ENCODE assay signal across 10 cellular contexts in genomic region chr5:141382469-141383294, GRCh38. TPM values are rescaled to one million over a fixed set of nuclear protein-coding genes. Genes with fewer than 3 reads are reported as not detected.
DNase-seq lines count a peak whose midpoint lies in the region; ATAC-seq and TF ChIP-seq lines count a peak whose summit lies in the region.
"Had no signal": no experiment of that assay in that cellular context is flagged by ENCODE, and none has a peak within 500 bp of the region (broad histone marks: within the 10 kb centered on the region; RNA-seq: fewer than 3 reads in every experiment).

TSS of gene PCDHGA7 (plus strand) at chr5:141382742. CDS start at chr5:141382900, 158 bp downstream.

- H3K9me2 ChIP-seq in OCI-LY7 (ENCODE audit: insufficient read depth, low read length): no peaks in the 10 kb centered on the region

- peak within 1 kb of the TSS; percentile 57 for H2AFZ ChIP-seq in OCI-LY7 (ENCODE audit: low read length)
- no peak within 1 kb of the TSS for H2AFZ ChIP-seq in neural progenitor cell (replicated peaks)

- no peaks in the 10 kb centered on the region for H3K4me1 Mint-ChIP-seq in neural progenitor cell

- no peaks in the 10 kb centered on the region for H4K20me1 ChIP-seq in OCI-LY7 (ENCODE audit: insufficient read depth, low read length)
- H4K20me1 ChIP-seq in neural progenitor cell (ENCODE audit: low read depth): no peaks in the 10 kb centered on the region

- CTCF ChIA-PET in OCI-LY7 (lab: Charles Lee; ENCODE audit: unreplicated experiment): interaction anchor here (0.7 kb wide), 2 partner anchors 33 to 181 kb away, joined by 3 to 5 read pairs; partner anchors contain the start of gene PCDHGB1

- H3K36me3 Mint-ChIP-seq in neural progenitor cell: no peaks in the 10 kb centered on the region

- H3K4me2 ChIP-seq in OCI-LY7 (ENCODE audit: low read length): peak within 1 kb of the TSS; percentile 61
- H3K4me2 ChIP-seq in neural progenitor cell: no peak within 1 kb of the TSS

- DNase-seq in ELR (ENCODE audit: low read depth) (peak; percentile 73), OCI-LY7 (ENCODE audit: low spot score) (peak; percentile 59), epithelial cell of esophagus (ENCODE audit: low read depth) (peak; percentile 21), SKM-1 (lab: John Stamatoyannopoulos, UW; ENCODE audit: unreplicated experiment) (no peak), vagina (ENCODE audit: extremely low spot score in 2 of 2) (no peak), neural progenitor cell (ENCODE audit: low spot score) (no peak)
- DNase-seq: body of pancreas, NCI-H226 had no signal

- peak; percentile 76 for TF ChIP-seq CTCF in OCI-LY7 (conservative IDR thresholded peaks at IDR 0.05; ENCODE audit: low read length)
- TF ChIP-seq CTCF in epithelial cell of esophagus (IDR thresholded peaks at IDR 0.05; ENCODE audit: insufficient read depth, low read depth, low read length, missing control alignments): peak; percentile 45
- no peak for TF ChIP-seq CTCF in vagina (IDR thresholded peaks at IDR 0.05)
- no peak for TF ChIP-seq CTCF in neural progenitor cell (IDR thresholded peaks at IDR 0.05)

- intact Hi-C loops in OCI-LY7 (cut with micrococcal nuclease; ENCODE audit: unreplicated experiment): no loop called here
- intact Hi-C loops in vagina (cut with DNase I): no loop called here

- BruUV-seq in OCI-LY7 (replicated peaks; lab: Mats Ljungman, UMichigan): TSS peak; percentile 35

- no peaks in the 10 kb centered on the region for H3K36me3 ChIP-seq in OCI-LY7 (ENCODE audit: insufficient read depth, low read length)
- no peaks in the 10 kb centered on the region for H3K36me3 ChIP-seq in rectal smooth muscle tissue (ENCODE audit: control insufficient read depth, insufficient read depth, low read length)
- peaks cover 0 to 6% of the 10 kb centered on the region in 2 donors for H3K36me3 ChIP-seq in vagina
- no peaks in the 10 kb centered on the region for H3K36me3 ChIP-seq in neural progenitor cell

- H3K9ac ChIP-seq in rectal smooth muscle tissue (ENCODE audit: low read length): no peak within 1 kb of the TSS
- no peak within 1 kb of the TSS for H3K9ac ChIP-seq in neural progenitor cell

- H3K27ac ChIP-seq in OCI-LY7 (ENCODE audit: low read depth, low read length, poor library complexity, severe bottlenecking) (no peak within 1 kb of the TSS), rectal smooth muscle tissue (ENCODE audit: low read depth, low read length) (no peak within 1 kb of the TSS), vagina (no peak within 1 kb of the TSS), neural progenitor cell (no peak within 1 kb of the TSS)
- H3K27ac ChIP-seq: body of pancreas had no signal

- H3K27me3 ChIP-seq in rectal smooth muscle tissue (ENCODE audit: control insufficient read depth, insufficient read depth, low read length): no peaks in the 10 kb centered on the region
- no peaks in the 10 kb centered on the region for H3K27me3 ChIP-seq in vagina
- no peaks in the 10 kb centered on the region for H3K27me3 ChIP-seq in neural progenitor cell
- H3K27me3 ChIP-seq: body of pancreas had no signal

- H3K79me2 ChIP-seq in OCI-LY7 (ENCODE audit: insufficient read depth, low read depth, low read length): no peaks in the 10 kb centered on the region
- no peaks in the 10 kb centered on the region for H3K79me2 ChIP-seq in neural progenitor cell (ENCODE audit: low read depth)

- POLR2A ChIA-PET in OCI-LY7 (lab: Charles Lee): interaction anchor here (0.5 to 0.9 kb wide), 2 partner anchors 8 to 80 kb away, joined by 3 read pairs; no protein-coding TSS in a partner anchor

- no peak for TF ChIP-seq POLR2A in vagina (IDR thresholded peaks at IDR 0.05)

- peak within 1 kb of the TSS; percentile 68 for H3K4me3 ChIP-seq in OCI-LY7 (ENCODE audit: low read depth, low read length, poor library complexity, severe bottlenecking)
- H3K4me3 ChIP-seq in epithelial cell of esophagus (ENCODE audit: low read length): peak within 1 kb of the TSS; percentile 42
- peak within 1 kb of the TSS; percentile 23 for H3K4me3 ChIP-seq in rectal smooth muscle tissue (ENCODE audit: low read length)
- H3K4me3 ChIP-seq in vagina: peak within 1 kb of the TSS in 1 of 2 donors; percentile 19
- no peak within 1 kb of the TSS for H3K4me3 ChIP-seq in neural progenitor cell

- H3K9me3 ChIP-seq in OCI-LY7 (ENCODE audit: low read length) (no peaks in the 10 kb centered on the region), vagina (peaks cover 64% of the 10 kb centered on the region), neural progenitor cell (ENCODE audit: low read depth) (peaks cover 3% of the 10 kb centered on the region)

- no peak for ATAC-seq in esophagus mucosa
- ATAC-seq: body of pancreas had no signal

- H3K9me3 Mint-ChIP-seq in neural progenitor cell: peaks cover 53% of the 10 kb centered on the region

- no peak within 1 kb of the TSS for H3K27ac Mint-ChIP-seq in neural progenitor cell

- H3K4me3 Mint-ChIP-seq in neural progenitor cell: no peak within 1 kb of the TSS

- no peaks in the 10 kb centered on the region for H3F3A ChIP-seq in neural progenitor cell (ENCODE audit: low read depth)

- peaks cover 5% of the 10 kb centered on the region for H3K27me3 Mint-ChIP-seq in neural progenitor cell (ENCODE audit: insufficient read depth, low read depth)

- H3K4me1 ChIP-seq in OCI-LY7 (ENCODE audit: insufficient read depth, low read length, poor library complexity, severe bottlenecking) (no peaks in the 10 kb centered on the region), rectal smooth muscle tissue (ENCODE audit: control insufficient read depth, insufficient read depth, low read length) (no peaks in the 10 kb centered on the region), vagina (no peaks in the 10 kb centered on the region), neural progenitor cell (no peaks in the 10 kb centered on the region)
- H3K4me1 ChIP-seq: body of pancreas had no signal

RNA-seq across cellular contexts. Expression of gene PCDHGA7, which starts in this region (rescaled TPM):
- 4.7 and 6.4 TPM in 2 replicates for total RNA-seq in OCI-LY7 (2014; rRNA removed; shearing (Covaris generic))
- total RNA-seq in OCI-LY7 (2022): 5.6 TPM in 2 replicates
- total RNA-seq in vagina: 5.2 TPM
- 1.6 TPM for total RNA-seq in esophagus mucosa
- 0.81 and 1.1 TPM in 2 replicates for total RNA-seq in neural progenitor cell (ENCODE audit: low replicate concordance)

Comparison
In these comparisons a context has a peak if more than half of its experiments do, and no peak if none do; other contexts are left out.
1. DNase-seq: peak in ELR (single experiment), OCI-LY7 (single experiment) and epithelial cell of esophagus (single experiment); none in SKM-1 (single experiment), vagina (0 of 2) and neural progenitor cell (single experiment).
2. CTCF ChIP-seq: peak in OCI-LY7 (single experiment) and epithelial cell of esophagus (single experiment); none in vagina (0 of 3) and neural progenitor cell (single experiment).